Comparison of ENCODE assay signal across 26 cellular contexts in genomic region chr2:189561371-189561948, GRCh38. TPM values are rescaled to one million over a fixed set of nuclear protein-coding genes. Genes with fewer than 3 reads are reported as not detected.
DNase-seq lines count a peak whose midpoint lies in the region; ATAC-seq, FAIRE-seq and TF ChIP-seq lines count a peak whose summit lies in the region.
"Had no signal": no experiment of that assay in that cellular context is flagged by ENCODE, and none has a peak within 500 bp of the region (broad histone marks: within the 10 kb centered on the region; RNA-seq: fewer than 3 reads in every experiment).

No MANE protein-coding gene starts in this region.

- BruUV-seq in HepG2 (replicated peaks; lab: Mats Ljungman, UMichigan) = TSS peak; percentile 23

- no peak for TF ChIP-seq POLR2A in HepG2 (IDR thresholded peaks at IDR 0.05; ENCODE audit: insufficient read depth in 1 of 2, low read depth in 2 of 2, low read length in 2 of 2)
- no peak for TF ChIP-seq POLR2A in tibial nerve (IDR thresholded peaks at IDR 0.05)

- H3K36me3 ChIP-seq in heart right ventricle (peaks cover 0 to 66% (median 33%) of the 10 kb centered on the region in 9 donors), HepG2 (replicated peaks in 1 of 2; ENCODE audit: control insufficient read depth in 1 of 2, insufficient read depth in 2 of 2, low read length in 2 of 2) (peaks cover 10 to 15% of the 10 kb centered on the region in 2 experiments; a peak in 4 of 5 replicates), psoas muscle (ENCODE audit: insufficient read depth in 1 of 2, low read depth in 1 of 2) (peaks cover 5 to 89% of the 10 kb centered on the region in 2 donors), tibial nerve (peaks cover 0 to 30% (median 0%) of the 10 kb centered on the region in 3 donors)

- intact Hi-C loops in heart right ventricle (cut with DNase I) (loop anchor here in 2 of 10 donors (5.0 to 10.0 kb wide), 2 partner anchors 87 to 104 kb away; no protein-coding TSS in a partner anchor), right cardiac atrium (cut with DNase I) (loop anchor here in 1 of 4 donors (10.0 kb wide), 1 partner anchor 87 kb away; no protein-coding TSS in a partner anchor), HepG2 (cut with micrococcal nuclease; ENCODE audit: unreplicated experiment) (no loop called here), psoas muscle (cut with DNase I) (no loop called here)

- no peak for FAIRE-seq in HepG2 (lab: Jason Lieb, UNC)
- FAIRE-seq: astrocyte, G401.6 had no signal

- peak in 1 of 8 donors; percentile 14 for ATAC-seq in heart right ventricle
- ATAC-seq in right cardiac atrium = no peak
- ATAC-seq in HepG2 = no peak
- ATAC-seq in psoas muscle = peak in 1 of 4 donors; percentile 22
- no peak for ATAC-seq in HG02981 (IDR thresholded peaks at IDR 0.05; ENCODE audit: unreplicated experiment)
- no peak for ATAC-seq in HG03135 (IDR thresholded peaks at IDR 0.05; ENCODE audit: unreplicated experiment)
- ATAC-seq: activated T-helper 17 cell treated with anti-CD3 and anti-CD28 coated beads, Interleukin-2, amount 50 U/mL, for 72 hours; left lobe of liver; PC-3; stimulated activated effector memory CD8-positive, alpha-beta T cell treated with anti-CD3 and anti-CD28 coated beads, Interleukin-12 subunit alpha, Interleukin-12 subunit beta, amount 100 ng/mL, for 72 hours had no signal

- no peak overlapping the region for H2AFZ ChIP-seq in HepG2 (ENCODE audit: low read length)

- in situ Hi-C loops in HepG2 (cut with HindIII; ENCODE audit: extremely low pct_ligation_motif_present, low pct_unique_long_range_greater_than_20kb) = no loop called here

- H3K4me2 ChIP-seq in HepG2 (ENCODE audit: low read depth, low read length) = no peak overlapping the region

- no peak for TF ChIP-seq RAD21 in HepG2 (CRISPR knock-in tag; IDR thresholded peaks at IDR 0.05)

- H3K9me3 ChIP-seq in heart right ventricle (no peaks in the 10 kb centered on the region), right cardiac atrium (ENCODE audit: control insufficient read depth, low read length) (no peaks in the 10 kb centered on the region), HepG2 (ENCODE audit: low read length) (no peaks in the 10 kb centered on the region), psoas muscle (no peaks in the 10 kb centered on the region), tibial nerve (no peaks in the 10 kb centered on the region)
- H3K9me3 ChIP-seq: prostate gland had no signal

- CTCF ChIA-PET in HepG2 (lab: Yijun Ruan, JAX; ENCODE audit: low intra/inter-chr PET ratio, low total read pairs) = no interaction called here

- no peaks in the 10 kb centered on the region for H3K79me2 ChIP-seq in HepG2 (ENCODE audit: insufficient read depth, low read length)

- H3K27me3 ChIP-seq in heart right ventricle (no peaks in the 10 kb centered on the region), right cardiac atrium (ENCODE audit: control insufficient read depth, insufficient read depth) (no peaks in the 10 kb centered on the region), HepG2 (ENCODE audit: control insufficient read depth in 1 of 2, insufficient read depth in 2 of 2, low read length in 2 of 2) (no peaks in the 10 kb centered on the region), psoas muscle (ENCODE audit: insufficient read depth in 3 of 3, low read length in 2 of 3) (no peaks in the 10 kb centered on the region), tibial nerve (no peaks in the 10 kb centered on the region)

- no peaks in the 10 kb centered on the region for H4K20me1 ChIP-seq in HepG2 (ENCODE audit: insufficient read depth, low read length)

- H3K4me3 ChIP-seq in heart right ventricle (no peak overlapping the region), right cardiac atrium (ENCODE audit: low read length) (no peak overlapping the region), HepG2 (replicated peaks in 1 of 3; ENCODE audit: insufficient read depth in 1 of 3, low read depth in 2 of 3, low read length in 3 of 3) (no peak overlapping the region), psoas muscle (peak overlapping the region; percentile 14), tibial nerve (no peak overlapping the region)
- H3K4me3 ChIP-seq: prostate gland had no signal

- TF ChIP-seq CTCF in heart right ventricle (IDR thresholded peaks at IDR 0.05) (no peak), HepG2 (CRISPR knock-in tag; IDR thresholded peaks at IDR 0.05) (no peak), psoas muscle (IDR thresholded peaks at IDR 0.05) (no peak), tibial nerve (IDR thresholded peaks at IDR 0.05) (no peak)

- TF ChIP-seq EP300 in HepG2 (IDR thresholded peaks at IDR 0.05; ENCODE audit: low read depth in 2 of 2, low read length in 2 of 2) = no peak
- TF ChIP-seq EP300 in HepG2 (CRISPR knock-in tag; IDR thresholded peaks at IDR 0.05; ENCODE audit: borderline replicate concordance) = no peak
- TF ChIP-seq EP300 in tibial nerve (IDR thresholded peaks at IDR 0.05) = no peak

- POLR2A ChIA-PET in HepG2 (lab: Yijun Ruan, JAX) = interaction anchor here (2.5 kb wide), 1 partner anchor 19 kb away, joined by 15 read pairs; the partner anchor contains the start of gene SLC40A1

- 41 to 53% methylated on average over 4 of the region's 4 CpGs for WGBS in heart right ventricle, 2 donors
- WGBS in right cardiac atrium = 31% methylated on average over 4 of the region's 4 CpGs
- WGBS in HepG2 (ENCODE audit: low lambda C conversion rate) = 92% methylated on average over 4 of the region's 4 CpGs
- WGBS in psoas muscle, 3 donors = 51 to 69% (median 53%) methylated on average over 4 of the region's 4 CpGs
- WGBS in tibial nerve, 2 donors = 66 to 67% methylated on average over 4 of the region's 4 CpGs

- H3K27ac ChIP-seq in heart right ventricle = peak overlapping the region in 6 of 10 donors; percentile 6 to 59 (median 38)
- H3K27ac ChIP-seq in right cardiac atrium (ENCODE audit: low read length) = no peak overlapping the region
- H3K27ac ChIP-seq in HepG2 (ENCODE audit: extremely low read length, insufficient read depth, low read length) = no peak overlapping the region
- H3K27ac ChIP-seq in psoas muscle = no peak overlapping the region
- peak overlapping the region in 2 of 4 donors; percentile 8 to 54 for H3K27ac ChIP-seq in tibial nerve
- H3K27ac ChIP-seq: prostate gland had no signal

- DNase-seq in heart right ventricle (no peak), right cardiac atrium (no peak), HepG2 (ENCODE audit: low spot score) (no peak), psoas muscle (no peak), inferior parietal cortex (ENCODE audit: extremely low spot score) (no peak), tibial nerve (ENCODE audit: low spot score in 2 of 2) (no peak)
- DNase-seq: activated CD4-positive, alpha-beta T cell treated with anti-CD3 and anti-CD28 coated beads, Interleukin-2, amount 50 U/mL, for 48 hours; activated CD8-positive, alpha-beta memory T cell treated with anti-CD3 and anti-CD28 coated beads, Interleukin-2, amount 50 U/mL, for 48 hours; CD8-positive, alpha-beta memory T cell; effector CD4-positive, alpha-beta T cell; foreskin fibroblast; KBM-7; MM.1S; NCI-H1417; NCI-H510A; PC-3; SHP77; small intestine had no signal

- H3K9ac ChIP-seq in HepG2 (ENCODE audit: insufficient read depth, low read depth, low read length) = no peak overlapping the region

- H3K4me1 ChIP-seq in heart right ventricle (peaks cover 7 to 73% (median 59%) of the 10 kb centered on the region in 9 donors), right cardiac atrium (ENCODE audit: control insufficient read depth, insufficient read depth, low read length) (peaks cover 13% of the 10 kb centered on the region), HepG2 (ENCODE audit: insufficient read depth, low read length) (peaks cover 39% of the 10 kb centered on the region), psoas muscle (peaks cover 29% of the 10 kb centered on the region), tibial nerve (peaks cover 0 to 66% (median 24%) of the 10 kb centered on the region in 4 donors)
- H3K4me1 ChIP-seq: prostate gland had no signal

TF ChIP-seq in HepG2, 621 proteins besides CTCF, POLR2A, EP300 and RAD21:
- TF ChIP-seq XBP1 (CRISPR knock-in tag; IDR thresholded peaks at IDR 0.05) (no peak), ZSCAN20 (CRISPR knock-in tag; IDR thresholded peaks at IDR 0.05; ENCODE audit: borderline replicate concordance) (no peak), MAFK (conservative IDR thresholded peaks at IDR 0.05 in 1 of 2, IDR thresholded peaks at IDR 0.05 in 1 of 2; ENCODE audit: low read length in 2 of 2) (peak; percentile 47 to 64; a peak in 3 of 4 replicates), MAFF (IDR thresholded peaks at IDR 0.05; ENCODE audit: low read depth, low read length) (peak; percentile 48)

RNA-seq across cellular contexts. Expression of gene SLC40A1, which starts 19.1 kb away (rescaled TPM):
- total RNA-seq in heart right ventricle (10 to 100 TPM; 31.1 to 93.9 (median 47.9) TPM), right cardiac atrium (10 to 100 TPM; 50.5 to 86.9 (median 73.9) TPM), HepG2 (2016; rRNA removed; fragmentation: Illumina TruSeq; extraction: Trizol) (10.6 and 19.2 TPM in 2 replicates), psoas muscle (10 to 100 TPM; 21.5 to 65.7 (median 34.6) TPM), tibial nerve (10 to 100 TPM; 26.0 to 51.1 (median 36.0) TPM)
- polyA plus RNA-seq in heart right ventricle (10 to 100 TPM in 1 of 2 donors, 1 to 10 TPM in 1; 9.4 to 15.1 TPM), right cardiac atrium (32.2 TPM), HepG2 (2011; rRNA removed) (21.4 and 24.9 TPM in 2 replicates), psoas muscle (10 to 100 TPM in 2 of 3 donors, 1 to 10 TPM in 1; 8.4 to 49.1 (median 19.4) TPM)
- total RNA-seq in HepG2 (2016; cell fraction: cytosol; rRNA removed; fragmentation: Illumina TruSeq; extraction: Trizol; ENCODE audit: low read depth) = 2.5 and 3.1 TPM in 2 replicates
- 10.6 and 17.6 TPM in 2 replicates for total RNA-seq in HepG2 (2016; cell fraction: insoluble cytoplasmic fraction; rRNA removed; fragmentation: Illumina TruSeq; extraction: Trizol)
- total RNA-seq in HepG2 (2016; cell fraction: membrane; rRNA removed; fragmentation: Illumina TruSeq; extraction: Trizol) = 20.1 and 24.4 TPM in 2 replicates
- 9.0 and 10.7 TPM in 2 replicates for total RNA-seq in HepG2 (2016; cell fraction: nucleus; rRNA removed; fragmentation: Illumina TruSeq; extraction: Trizol)
- 14.9 and 22.6 TPM in 2 replicates for polyA plus RNA-seq in HepG2 (2011; cell fraction: cytosol; rRNA removed)
- polyA plus RNA-seq in HepG2 (2011; cell fraction: nucleus; rRNA removed) = 12.3 and 12.6 TPM in 2 replicates
- 35.5 and 45.2 TPM in 2 replicates for polyA plus RNA-seq in HepG2 (2012)
- polyA plus RNA-seq in HepG2 (2016; cell fraction: cytosol; fragmentation: Illumina TruSeq; extraction: Trizol; ENCODE audit: low read depth) = 3.4 and 3.6 TPM in 2 replicates
- 19.5 and 21.2 TPM in 2 replicates for polyA plus RNA-seq in HepG2 (2016; cell fraction: insoluble cytoplasmic fraction; fragmentation: Illumina TruSeq; extraction: Trizol; ENCODE audit: low read depth)
- polyA plus RNA-seq in HepG2 (2016; cell fraction: membrane; fragmentation: Illumina TruSeq; extraction: Trizol; ENCODE audit: low read depth) = 19.1 and 22.9 TPM in 2 replicates
- polyA plus RNA-seq in HepG2 (2016; cell fraction: nucleus; fragmentation: Illumina TruSeq; extraction: Trizol; ENCODE audit: insufficient read depth, low read depth) = 12.8 and 14.3 TPM in 2 replicates
- 0.47 and 45.0 TPM in 2 replicates for polyA minus RNA-seq in HepG2 (2011; rRNA and poly(A)+ RNA removed; ENCODE audit: low replicate concordance)
- 26.4 and 29.2 TPM in 2 replicates for polyA minus RNA-seq in HepG2 (2011; cell fraction: cytosol; rRNA and poly(A)+ RNA removed)
- 33.1 and 37.5 TPM in 2 replicates for polyA minus RNA-seq in HepG2 (2011; cell fraction: nucleus; rRNA and poly(A)+ RNA removed)

Comparison
In these comparisons a context has a peak if more than half of its experiments do, and no peak if none do; other contexts are left out.
1. H3K27ac ChIP-seq: peak in heart right ventricle (6 of 10); none in right cardiac atrium (single experiment), HepG2 (single experiment) and psoas muscle (single experiment).